ENCODE assay signal across 8 cellular contexts in genomic region chr7:139035588-139036353, GRCh38. TPM values are rescaled to one million over a fixed set of nuclear protein-coding genes. Genes with fewer than 3 reads are reported as not detected.
A peak's percentile ranks its signal among the peaks of the same experiment; 100 is the strongest.
DNase-seq lines count a peak whose midpoint lies in the region; ATAC-seq and TF ChIP-seq lines count a peak whose summit lies in the region.

A gene with protein sequence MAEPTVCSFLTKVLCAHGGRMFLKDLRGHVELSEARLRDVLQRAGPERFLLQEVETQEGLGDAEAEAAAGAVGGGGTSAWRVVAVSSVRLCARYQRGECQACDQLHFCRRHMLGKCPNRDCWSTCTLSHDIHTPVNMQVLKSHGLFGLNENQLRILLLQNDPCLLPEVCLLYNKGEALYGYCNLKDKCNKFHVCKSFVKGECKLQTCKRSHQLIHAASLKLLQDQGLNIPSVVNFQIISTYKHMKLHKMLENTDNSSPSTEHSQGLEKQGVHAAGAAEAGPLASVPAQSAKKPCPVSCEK (minus strand): TSS chr7:139036042. CDS start chr7:139036017, 25 bp downstream.

- H2AFZ ChIP-seq in OCI-LY1 (ENCODE audit: low read length): no peak within 1 kb of the TSS
- peak within 1 kb of the TSS; percentile 95 for H2AFZ ChIP-seq in osteoblast (ENCODE audit: low read length)

- intact Hi-C loops in uterus (cut with DNase I; ENCODE audit: low total_unique reads): no loop called here

- peak; percentile 70 for ATAC-seq in GM19467 (IDR thresholded peaks at IDR 0.05; ENCODE audit: unreplicated experiment)

- H4K20me1 ChIP-seq in OCI-LY1 (ENCODE audit: insufficient read depth, low read length) (no peaks in the 10 kb centered on the region), osteoblast (ENCODE audit: insufficient read depth, low read length) (no peaks in the 10 kb centered on the region)

- no peaks in the 10 kb centered on the region for H3K9me2 ChIP-seq in OCI-LY1 (ENCODE audit: low read depth, low read length)

- TF ChIP-seq CTCF in OCI-LY1 (IDR thresholded peaks at IDR 0.05; ENCODE audit: low read length) (no peak), osteoblast (IDR thresholded peaks at IDR 0.05; ENCODE audit: extremely low read depth, low read depth, low read length) (no peak), uterus (IDR thresholded peaks at IDR 0.05) (no peak)

- H3F3A ChIP-seq in OCI-LY1 (ENCODE audit: insufficient read depth, low read length): no peaks in the 10 kb centered on the region

- DNase-seq in DMS114 treated with DMSO at 0.1 percent for 48 hours (lab: John Stamatoyannopoulos, UW; ENCODE audit: unreplicated experiment): peak; percentile 59
- DNase-seq in HK-2 (ENCODE audit: unreplicated experiment): peak; percentile 86
- peak; percentile 80 for DNase-seq in activated effector memory CD4-positive, alpha-beta T cell treated with anti-CD3 and anti-CD28 coated beads, Interleukin-2, amount 50 U/mL, for 16 hours
- peak; percentile 52 for DNase-seq in foreskin melanocyte
- peak; percentile 95 for DNase-seq in osteoblast (ENCODE audit: insufficient read length, low spot score, missing footprints)
- DNase-seq in uterus: peak; percentile 53 to 70

- H3K4me3 ChIP-seq in OCI-LY1 (ENCODE audit: low read depth, low read length, poor library complexity, severe bottlenecking) (peak within 1 kb of the TSS; percentile 53), osteoblast (ENCODE audit: insufficient read depth, low read length) (peak within 1 kb of the TSS; percentile 80), uterus (peak within 1 kb of the TSS; percentile 57 to 87)

- H3K36me3 ChIP-seq in OCI-LY1 (ENCODE audit: insufficient read depth, low read length): no peaks in the 10 kb centered on the region
- peaks cover 20% of the 10 kb centered on the region for H3K36me3 ChIP-seq in osteoblast (ENCODE audit: insufficient read depth, low read length)
- no peaks in the 10 kb centered on the region for H3K36me3 ChIP-seq in uterus

- H3K9me3 ChIP-seq in OCI-LY1 (ENCODE audit: low read length) (no peaks in the 10 kb centered on the region), osteoblast (ENCODE audit: low read depth, low read length) (no peaks in the 10 kb centered on the region), uterus (no peaks in the 10 kb centered on the region)

- peak; percentile 22 to 53 for TF ChIP-seq POLR2A in uterus (IDR thresholded peaks at IDR 0.05)

- no peaks in the 10 kb centered on the region for H3K79me2 ChIP-seq in OCI-LY1 (ENCODE audit: insufficient read depth, low read length)
- peaks cover 23% of the 10 kb centered on the region for H3K79me2 ChIP-seq in osteoblast (ENCODE audit: insufficient read depth, low read length)

- peak within 1 kb of the TSS; percentile 49; the same call in 1 of the 2 replicates for H3K4me2 ChIP-seq in OCI-LY1 (ENCODE audit: low read length)
- H3K4me2 ChIP-seq in osteoblast (ENCODE audit: insufficient read depth, low read length): peak within 1 kb of the TSS; percentile 88

- 0 out of 2 replicates have a peak, but pooled peaks cover 4% of the 10 kb centered on the region for H3K27me3 ChIP-seq in OCI-LY1 (ENCODE audit: insufficient read depth, low read length)
- no peaks in the 10 kb centered on the region for H3K27me3 ChIP-seq in osteoblast (ENCODE audit: insufficient read depth, low read length)
- H3K27me3 ChIP-seq in uterus: no peaks in the 10 kb centered on the region

- no peak within 1 kb of the TSS; the same call in 1 of the 2 replicates for H3K9ac ChIP-seq in OCI-LY1 (ENCODE audit: low read length)

- H3K27ac ChIP-seq in OCI-LY1 (ENCODE audit: low read depth, low read length, poor library complexity, severe bottlenecking) (no peak within 1 kb of the TSS), osteoblast (ENCODE audit: low read depth, low read length) (peak within 1 kb of the TSS; percentile 52), uterus (peak within 1 kb of the TSS; percentile 73 to 84)

- no peaks in the 10 kb centered on the region for H3K4me1 ChIP-seq in OCI-LY1 (ENCODE audit: insufficient read depth, low read length, severe bottlenecking)
- peaks cover 12% of the 10 kb centered on the region for H3K4me1 ChIP-seq in osteoblast (ENCODE audit: insufficient read depth, low read length)
- H3K4me1 ChIP-seq in uterus: no peaks in the 10 kb centered on the region

RNA-seq across cellular contexts. Expression of the gene that starts here (rescaled TPM):
- total RNA-seq in osteoblast (17.1 and 17.4 TPM in 2 replicates), uterus (10 to 100 TPM in 3 of 4 donors, 1 to 10 TPM in 1; 10.0 to 73.0 (median 31.9) TPM)
